Comparison of ENCODE assay signal across 8 cellular contexts in genomic region chr10:102643346-102644065, GRCh38. TPM values are rescaled to one million over a fixed set of nuclear protein-coding genes. Genes with fewer than 3 reads are reported as not detected.
A peak's percentile ranks its signal among the peaks of the same experiment; 100 is the strongest.
DNase-seq lines count a peak whose midpoint lies in the region; ATAC-seq and TF ChIP-seq lines count a peak whose summit lies in the region.

No MANE protein-coding gene starts in this region.

- peak overlapping the region; percentile 97 to 100 (median 99) for H3K4me2 ChIP-seq in BLaER1 treated with 17β-estradiol and CSF1 and Interleukin-3, amounts not matched to agents 10 nM and 100 nM

- no peak for ATAC-seq in GM18870 (IDR thresholded peaks at IDR 0.05; ENCODE audit: unreplicated experiment)

- peaks cover 19 to 29% (median 25%) of the 10 kb centered on the region in 10 experiments for H3K4me1 ChIP-seq in BLaER1 treated with 17β-estradiol and CSF1 and Interleukin-3, amounts not matched to agents 10 nM and 100 nM
- H3K4me1 ChIP-seq in muscle layer of duodenum (ENCODE audit: control insufficient read depth in 1 of 2, insufficient read depth in 2 of 2, low read length in 2 of 2): peaks cover 14 to 33% of the 10 kb centered on the region in 2 donors
- peaks cover 24% of the 10 kb centered on the region for H3K4me1 ChIP-seq in testis

- WGBS in testis, 2 donors: 1 to 2% methylated on average over 31 to 76 of the region's 76 CpGs

- H3K27ac ChIP-seq in BLaER1 treated with 17β-estradiol and CSF1 and Interleukin-3, amounts not matched to agents 10 nM and 100 nM: peak overlapping the region; percentile 93 to 99 (median 98)
- H3K27ac ChIP-seq in muscle layer of duodenum (ENCODE audit: low read length) (peak overlapping the region; percentile 92), testis (peak overlapping the region; percentile 96 to 99)

- peak overlapping the region; percentile 78 to 100 (median 96) for H3K4me3 ChIP-seq in BLaER1 treated with 17β-estradiol and CSF1 and Interleukin-3, amounts not matched to agents 10 nM and 100 nM
- peak overlapping the region; percentile 73 for H3K4me3 ChIP-seq in H7 (ENCODE audit: insufficient read depth, low read depth, low read length)
- peak overlapping the region; percentile 71 to 99 for H3K4me3 ChIP-seq in muscle layer of duodenum (ENCODE audit: low read depth in 1 of 2, low read length in 2 of 2)
- peak overlapping the region; percentile 79 to 81 for H3K4me3 ChIP-seq in testis

- DNase-seq in H7 (peak; percentile 86), NCI-H774 (lab: John Stamatoyannopoulos, UW) (peak; percentile 14), fibroblast of gingiva (ENCODE audit: low read depth) (peak; percentile 81), testis (peak; percentile 62)
- peak; percentile 73 to 80 for DNase-seq in activated T-cell treated with anti-CD3 and anti-CD28 coated beads, Interleukin-2, amount 50 U/mL, for 48 hours

- H3K9me3 ChIP-seq in BLaER1 treated with 17β-estradiol and CSF1 and Interleukin-3, amounts not matched to agents 10 nM and 100 nM (replicated peaks in 1 of 11): peaks cover 0 to 6% (median 0%) of the 10 kb centered on the region in 11 experiments; a peak in 1 of 22 replicates
- no peaks in the 10 kb centered on the region for H3K9me3 ChIP-seq in muscle layer of duodenum (ENCODE audit: control insufficient read depth in 1 of 2, low read length in 2 of 2)
- no peaks in the 10 kb centered on the region for H3K9me3 ChIP-seq in testis

- H3K9ac ChIP-seq in BLaER1 treated with 17β-estradiol and CSF1 and Interleukin-3, amounts not matched to agents 10 nM and 100 nM: peak overlapping the region; percentile 96 to 99 (median 98)

- peaks cover 22 to 40% (median 37%) of the 10 kb centered on the region in 11 experiments for H4K20me1 ChIP-seq in BLaER1 treated with 17β-estradiol and CSF1 and Interleukin-3, amounts not matched to agents 10 nM and 100 nM

- intact Hi-C loops in testis (cut with DNase I; ENCODE audit: low total_unique reads): loop anchor here (5.0 to 10.0 kb wide), 2 partner anchors 69 to 139 kb away; partner anchors contain the start of genes ACTR1A, ARL3, SFXN2 and SUFU

- no peak for TF ChIP-seq CTCF in testis (IDR thresholded peaks at IDR 0.05)

- H3K27me3 ChIP-seq in BLaER1 treated with 17β-estradiol and CSF1 and Interleukin-3, amounts not matched to agents 10 nM and 100 nM: no peaks in the 10 kb centered on the region
- no peaks in the 10 kb centered on the region for H3K27me3 ChIP-seq in H7 (ENCODE audit: control insufficient read depth, insufficient read depth, low read length)
- no peaks in the 10 kb centered on the region for H3K27me3 ChIP-seq in muscle layer of duodenum (ENCODE audit: low read depth, low read length)
- no peaks in the 10 kb centered on the region for H3K27me3 ChIP-seq in testis

- peaks cover 4 to 22% (median 13%) of the 10 kb centered on the region in 11 experiments; a peak in 15 of 22 replicates for H3K36me3 ChIP-seq in BLaER1 treated with 17β-estradiol and CSF1 and Interleukin-3, amounts not matched to agents 10 nM and 100 nM
- H3K36me3 ChIP-seq in H7 (replicated peaks; ENCODE audit: control insufficient read depth, insufficient read depth, low read length) (no peaks in the 10 kb centered on the region), muscle layer of duodenum (ENCODE audit: control insufficient read depth in 1 of 2, insufficient read depth in 2 of 2, low read length in 2 of 2) (peaks cover 4 to 15% of the 10 kb centered on the region in 2 donors), testis (ENCODE audit: low read depth, missing control alignments) (no peaks in the 10 kb centered on the region)

- no peak for TF ChIP-seq POLR2A in testis (IDR thresholded peaks at IDR 0.05)

RNA-seq across cellular contexts. Expression of gene TRIM8, which starts 0.8 kb away (rescaled TPM):
- 43.5 and 46.4 TPM in 2 replicates for total RNA-seq in H7 (2014; rRNA removed; shearing (Covaris generic))
- total RNA-seq in testis: 100 to 1,000 TPM; 114 to 170 TPM
- 69.8 TPM for polyA plus RNA-seq in testis (ENCODE audit: insufficient read depth, low read depth, low replicate concordance)

Comparison
In these comparisons a context has a peak if more than half of its experiments do, and no peak if none do; other contexts are left out.
1. DNase-seq: peak in every context shown above with its lines; median percentile 86 in H7; 81 in fibroblast of gingiva; 76 in activated T-cell treated with anti-CD3 and anti-CD28 coated beads, Interleukin-2, amount 50 U/mL, for 48 hours; 62 in testis; 14 in NCI-H774.